In genomic region chr9:13769006-13769405, GRCh38 we compare ENCODE assay signal across 30 cellular contexts.
"Had no signal": no experiment of that assay in that cellular context is flagged by ENCODE, and none has a peak within 500 bp of the region (broad histone marks: within the 10 kb centered on the region; RNA-seq: fewer than 3 reads in every experiment).

No MANE protein-coding gene starts in this region.

- H3K27ac ChIP-seq: adrenal gland, body of pancreas, brain microvascular endothelial cell, breast epithelium, VCaP had no signal

- DNase-seq: activated B cell treated with CpG ODN at 0.5 μM for 24 hours; activated CD4-positive, alpha-beta memory T cell treated with anti-CD3 and anti-CD28 coated beads for 36 hours; activated CD4-positive, alpha-beta T cell treated with anti-CD3 and anti-CD28 coated beads for 4 hours; activated CD4-positive, alpha-beta T cell treated with anti-CD3 and anti-CD28 coated beads, Interleukin-2, amount 10 ng/mL, durations not matched to agents 24 days and 14 days; activated CD4-positive, alpha-beta T cell treated with anti-CD3 and anti-CD28 coated beads, Interleukin-2, amount 50 U/mL, for 1 hour; activated CD4-positive, alpha-beta T cell treated with anti-CD3 and anti-CD28 coated beads, Interleukin-2, amount 50 U/mL, for 4 hours; activated CD4-positive, CD25-positive, alpha-beta regulatory T cell treated with anti-CD3 and anti-CD28 coated beads, Interleukin-2, amount 50 U/mL, for 72 hours; activated CD8-positive, alpha-beta memory T cell treated with anti-CD3 and anti-CD28 coated beads, Interleukin-2, amount 50 U/mL, for 4 hours; activated CD8-positive, alpha-beta T cell treated with anti-CD3 and anti-CD28 coated beads for 36 hours; activated effector memory CD4-positive, alpha-beta T cell treated with anti-CD3 and anti-CD28 coated beads, Interleukin-2, amount 50 U/mL, for 16 hours; activated gamma-delta T cell treated with Interleukin-2 at 50 U/mL for 16 hours; activated naive CD4-positive, alpha-beta T cell; activated naive CD4-positive, alpha-beta T cell treated with anti-CD3 and anti-CD28 coated beads for 36 hours; activated naive CD4-positive, alpha-beta T cell treated with anti-CD3 and anti-CD28 coated beads, Interleukin-2, amount 50 U/mL, for 16 hours; activated naive CD8-positive, alpha-beta T cell treated with anti-CD3 and anti-CD28 coated beads for 36 hours; activated T-cell treated with anti-CD3 and anti-CD28 coated beads for 4 hours; activated T-cell treated with anti-CD3 and anti-CD28 coated beads, Interleukin-2, amount 50 U/mL, for 1 hour; activated T-cell treated with anti-CD3 and anti-CD28 coated beads, Interleukin-2, amount 50 U/mL, for 4 hours; activated T-cell treated with anti-CD3 and anti-CD28 coated beads, Interleukin-2, amount 50 U/mL, for 72 hours; adrenal gland; amniotic stem cell; aorta; body of pancreas; brain microvascular endothelial cell; central memory CD4-positive, alpha-beta T cell; T-helper 1 cell; T-helper 2 cell; T-helper 9 cell had no signal
